ENCODE assay signal across 8 cellular contexts in genomic region chr7:20846791-20847190, GRCh38.
"Had no signal": no experiment of that assay in that cellular context is flagged by ENCODE, and none has a peak within 500 bp of the region (broad histone marks: within the 10 kb centered on the region; RNA-seq: fewer than 3 reads in every experiment).

No MANE protein-coding gene starts in this region.

- H2AFZ ChIP-seq: GM23248, GM23338 had no signal

- H3K27ac ChIP-seq: GM23248 had no signal

- H3K36me3 ChIP-seq: HAP-1 had no signal

- H3K4me3 ChIP-seq: GM23248, GM23338, HAP-1 had no signal

- ATAC-seq: GM23338, HCT116 had no signal

- H3K4me1 Mint-ChIP-seq: GM23338 had no signal

- H3K27ac Mint-ChIP-seq: GM23338, H9, HFFc6 had no signal

- DNase-seq: GM23248, H7, H9, HCEC 1CT, HFFc6 had no signal

- H3K4me1 ChIP-seq: HAP-1 had no signal

- H3K9me3 Mint-ChIP-seq: GM23338, H9 had no signal

- H3K4me3 Mint-ChIP-seq: GM23338, H9, HFFc6 had no signal

- H3K4me2 ChIP-seq: GM23338 had no signal

- H3K9me3 ChIP-seq: HAP-1 had no signal
